In the genomic region with DNA sequence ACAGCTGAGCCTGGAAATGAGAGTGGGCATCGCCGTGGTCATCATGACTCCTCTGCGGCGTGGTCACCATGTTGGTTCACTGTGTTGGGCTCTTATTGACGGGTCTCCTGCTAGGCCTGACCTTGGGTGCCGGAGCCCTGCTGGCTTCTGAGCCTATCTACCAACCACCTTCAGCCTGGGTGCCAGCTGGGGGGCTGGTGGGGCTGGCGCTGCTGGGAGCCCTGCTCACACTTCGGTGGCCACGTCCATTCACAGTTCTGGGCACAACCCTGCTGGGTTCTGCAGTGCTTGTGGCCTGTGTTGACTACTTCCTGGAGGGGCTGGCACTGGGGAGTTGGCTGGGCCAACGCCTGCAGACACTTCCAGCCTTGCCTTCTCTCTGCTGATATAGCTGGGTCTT, we compare ENCODE assay signal across 25 cellular contexts. TPM values are rescaled to one million over a fixed set of nuclear protein-coding genes. Genes with fewer than 3 reads are reported as not detected.
DNase-seq lines count a peak whose midpoint lies in the region; ATAC-seq and TF ChIP-seq lines count a peak whose summit lies in the region.
"Had no signal": no experiment of that assay in that cellular context is flagged by ENCODE, and none has a peak within 500 bp of the region (broad histone marks: within the 10 kb centered on the region; RNA-seq: fewer than 3 reads in every experiment).

No MANE protein-coding gene starts in this region.

- CTCF ChIA-PET in CD4-positive, alpha-beta T cell (lab: Charles Lee) = interaction anchor here (1.8 kb wide), 1 partner anchor 107 kb away, joined by 3 read pairs; no protein-coding TSS in a partner anchor

- peaks cover 16% of the 10 kb centered on the region for H3K79me2 ChIP-seq in osteoblast (ENCODE audit: insufficient read depth, low read length)

- H3K4me3 ChIP-seq in osteoblast (ENCODE audit: insufficient read depth, low read length) = no peak overlapping the region
- H3K4me3 ChIP-seq: GM23248, MG63, Peyer's patch, SJCRH30 had no signal

- H3K4me1 Mint-ChIP-seq in T-helper 1 cell treated with Interleukin-12 subunit alpha and Interleukin-12 subunit beta and Interleukin-4 antibody, amounts not matched to agents 30 μg/mL and 1 μg/mL, for 36 hours (ENCODE audit: low read depth) = peaks cover 18% of the 10 kb centered on the region
- H3K4me1 Mint-ChIP-seq in CD4-positive, alpha-beta T cell (ENCODE audit: low read depth) = peaks cover 49% of the 10 kb centered on the region
- peaks cover 64% of the 10 kb centered on the region for H3K4me1 Mint-ChIP-seq in dendritic cell treated with granulocyte-macrophage colony-stimulating factor and Interleukin-4, amounts not matched to agents 40 ng/mL and 50 ng/mL, for 4 days (ENCODE audit: low read depth)

- H3K36me3 ChIP-seq in osteoblast (ENCODE audit: insufficient read depth, low read length) = peaks cover 9% of the 10 kb centered on the region
- H3K36me3 ChIP-seq: Peyer's patch, SJCRH30 had no signal

- no peaks in the 10 kb centered on the region for H3K9me3 Mint-ChIP-seq in T-helper 1 cell treated with Interleukin-12 subunit alpha and Interleukin-12 subunit beta and Interleukin-4 antibody, amounts not matched to agents 30 μg/mL and 1 μg/mL, for 36 hours
- H3K9me3 Mint-ChIP-seq in CD4-positive, alpha-beta T cell = no peaks in the 10 kb centered on the region
- H3K9me3 Mint-ChIP-seq in dendritic cell treated with granulocyte-macrophage colony-stimulating factor and Interleukin-4, amounts not matched to agents 40 ng/mL and 50 ng/mL, for 4 days = no peaks in the 10 kb centered on the region

- H3K4me2 ChIP-seq in osteoblast (ENCODE audit: insufficient read depth, low read length) = no peak overlapping the region

- H2AFZ ChIP-seq in osteoblast (ENCODE audit: low read length) = no peak overlapping the region
- H2AFZ ChIP-seq: GM23248 had no signal

- no peaks in the 10 kb centered on the region for H3K27me3 Mint-ChIP-seq in T-helper 1 cell treated with Interleukin-12 subunit alpha and Interleukin-12 subunit beta and Interleukin-4 antibody, amounts not matched to agents 30 μg/mL and 1 μg/mL, for 36 hours (ENCODE audit: low read depth)
- no peaks in the 10 kb centered on the region for H3K27me3 Mint-ChIP-seq in CD4-positive, alpha-beta T cell
- no peaks in the 10 kb centered on the region for H3K27me3 Mint-ChIP-seq in dendritic cell treated with granulocyte-macrophage colony-stimulating factor and Interleukin-4, amounts not matched to agents 40 ng/mL and 50 ng/mL, for 4 days

- no peak overlapping the region for H3K27ac ChIP-seq in CD4-positive, alpha-beta T cell (ENCODE audit: low read depth, low read length)
- no peak overlapping the region for H3K27ac ChIP-seq in osteoblast (ENCODE audit: low read depth, low read length)
- H3K27ac ChIP-seq: C4-2B, GM23248, SJCRH30 had no signal

- TF ChIP-seq CTCF in CD4-positive, alpha-beta T cell (IDR thresholded peaks at IDR 0.05) = no peak
- no peak for TF ChIP-seq CTCF in osteoblast (IDR thresholded peaks at IDR 0.05; ENCODE audit: extremely low read depth, low read depth, low read length)

- H3K9me3 ChIP-seq in CD4-positive, alpha-beta T cell (ENCODE audit: control insufficient read depth, low read length) = no peaks in the 10 kb centered on the region
- H3K9me3 ChIP-seq in osteoblast (ENCODE audit: low read depth, low read length) = no peaks in the 10 kb centered on the region
- H3K9me3 ChIP-seq: MG63, Peyer's patch, SJCRH30 had no signal

- DNase-seq in T-helper 1 cell (no peak), osteoblast (ENCODE audit: insufficient read length, low spot score, missing footprints) (peak; percentile 67), kidney glomerular epithelial cell (lab: John Stamatoyannopoulos, UW) (no peak), AML-193 (lab: John Stamatoyannopoulos, UW) (no peak)
- DNase-seq in CD4-positive, alpha-beta T cell = no peak
- DNase-seq: 8988T, COR-L47, DMS79 treated with DMSO at 0.1 percent for 48 hours, GM23248, Kasumi-1, MG63, NCI-H1417, NCI-H1694 treated with DMSO at 0.1 percent for 48 hours, NCI-H2081 treated with DMSO at 0.1 percent for 48 hours, NCI-H2171 treated with DMSO at 0.1 percent for 48 hours, NCI-H524 treated with DMSO at 0.1 percent for 48 hours, NCI-H82, Peyer's patch, SJCRH30 had no signal

- peaks cover 17% of the 10 kb centered on the region for H3K4me1 ChIP-seq in osteoblast (ENCODE audit: insufficient read depth, low read length)

- H3K4me3 Mint-ChIP-seq in T-helper 1 cell treated with Interleukin-12 subunit alpha and Interleukin-12 subunit beta and Interleukin-4 antibody, amounts not matched to agents 30 μg/mL and 1 μg/mL, for 36 hours = peak overlapping the region; percentile 25
- H3K4me3 Mint-ChIP-seq in CD4-positive, alpha-beta T cell = peak overlapping the region; percentile 100
- no peak overlapping the region for H3K4me3 Mint-ChIP-seq in dendritic cell treated with granulocyte-macrophage colony-stimulating factor and Interleukin-4, amounts not matched to agents 40 ng/mL and 50 ng/mL, for 4 days

- ATAC-seq in CD4-positive, alpha-beta T cell (ENCODE audit: poor library complexity) = no peak
- no peak for ATAC-seq in GM19463 (IDR thresholded peaks at IDR 0.05; ENCODE audit: unreplicated experiment)
- ATAC-seq: HCT116 had no signal

- H3K36me3 Mint-ChIP-seq in T-helper 1 cell treated with Interleukin-12 subunit alpha and Interleukin-12 subunit beta and Interleukin-4 antibody, amounts not matched to agents 30 μg/mL and 1 μg/mL, for 36 hours (ENCODE audit: low read depth) = peaks cover 7% of the 10 kb centered on the region
- H3K36me3 Mint-ChIP-seq in CD4-positive, alpha-beta T cell (ENCODE audit: low read depth) = peaks cover 22% of the 10 kb centered on the region
- peaks cover 45% of the 10 kb centered on the region for H3K36me3 Mint-ChIP-seq in dendritic cell treated with granulocyte-macrophage colony-stimulating factor and Interleukin-4, amounts not matched to agents 40 ng/mL and 50 ng/mL, for 4 days (ENCODE audit: low read depth)

- no peaks in the 10 kb centered on the region for H3K27me3 ChIP-seq in CD4-positive, alpha-beta T cell (ENCODE audit: control insufficient read depth, insufficient read depth, low read length)
- H3K27me3 ChIP-seq in osteoblast (ENCODE audit: insufficient read depth, low read length) = no peaks in the 10 kb centered on the region
- H3K27me3 ChIP-seq: MG63, Peyer's patch, SJCRH30 had no signal

- H3K27ac Mint-ChIP-seq in T-helper 1 cell treated with Interleukin-12 subunit alpha and Interleukin-12 subunit beta and Interleukin-4 antibody, amounts not matched to agents 30 μg/mL and 1 μg/mL, for 36 hours = peak overlapping the region; percentile 71
- H3K27ac Mint-ChIP-seq in CD4-positive, alpha-beta T cell = peak overlapping the region; percentile 49
- H3K27ac Mint-ChIP-seq in dendritic cell treated with granulocyte-macrophage colony-stimulating factor and Interleukin-4, amounts not matched to agents 40 ng/mL and 50 ng/mL, for 4 days = peak overlapping the region; percentile 98

- no peaks in the 10 kb centered on the region for H4K20me1 ChIP-seq in osteoblast (ENCODE audit: insufficient read depth, low read length)

- POLR2A ChIA-PET in CD4-positive, alpha-beta T cell (lab: Charles Lee) = interaction anchor here (5.1 kb wide), 1 partner anchor 96 kb away, joined by 159 read pairs; a partner anchor contains a TSS

- intact Hi-C loops in CD4-positive, alpha-beta T cell (cut with DNase I, micrococcal nuclease) = no loop called here
- intact Hi-C loops in dendritic cell treated with granulocyte-macrophage colony-stimulating factor and Interleukin-4, amounts not matched to agents 40 ng/mL and 50 ng/mL, for 4 days (cut with micrococcal nuclease) = no loop called here

RNA-seq across cellular contexts. Expression of a gene that starts 3.7 kb away (rescaled TPM):
- total RNA-seq in CD4-positive, alpha-beta T cell = 10 to 100 TPM; 17.8 to 21.0 TPM
- total RNA-seq in osteoblast = 40.1 and 41.6 TPM in 2 replicates

RNA-seq across cellular contexts. Expression of a gene that starts 9.7 kb away (rescaled TPM):
- not detected for total RNA-seq in CD4-positive, alpha-beta T cell
- 13.0 and 14.7 TPM in 2 replicates for total RNA-seq in osteoblast
- total RNA-seq: OCI-LY7 had no signal

RNA-seq across cellular contexts. Expression of a gene that starts 15.2 kb away (rescaled TPM):
- total RNA-seq in CD4-positive, alpha-beta T cell = 10 to 100 TPM; 13.0 to 14.9 TPM
- 9.4 and 10.1 TPM in 2 replicates for total RNA-seq in osteoblast

RNA-seq across cellular contexts. Expression of a gene that starts 15.5 kb away (rescaled TPM):
- 10 to 100 TPM; 38.2 to 38.6 TPM for total RNA-seq in CD4-positive, alpha-beta T cell
- total RNA-seq in osteoblast = 53.6 and 56.6 TPM in 2 replicates

Comparison
In these comparisons a context has a peak if more than half of its experiments do, and no peak if none do; other contexts are left out.
1. RNA of a gene that starts 9.7 kb away (total RNA-seq): 13.0 to 14.7 TPM in osteoblast; not detected in CD4-positive, alpha-beta T cell; every median in the first group is over 10 times any median in the second.
2. Peak in every context shown above with its lines, with median percentiles within 50 percentile points of each other: H3K27ac Mint-ChIP-seq.